ENCODE assay signal across 8 cellular contexts in the genomic region with DNA sequence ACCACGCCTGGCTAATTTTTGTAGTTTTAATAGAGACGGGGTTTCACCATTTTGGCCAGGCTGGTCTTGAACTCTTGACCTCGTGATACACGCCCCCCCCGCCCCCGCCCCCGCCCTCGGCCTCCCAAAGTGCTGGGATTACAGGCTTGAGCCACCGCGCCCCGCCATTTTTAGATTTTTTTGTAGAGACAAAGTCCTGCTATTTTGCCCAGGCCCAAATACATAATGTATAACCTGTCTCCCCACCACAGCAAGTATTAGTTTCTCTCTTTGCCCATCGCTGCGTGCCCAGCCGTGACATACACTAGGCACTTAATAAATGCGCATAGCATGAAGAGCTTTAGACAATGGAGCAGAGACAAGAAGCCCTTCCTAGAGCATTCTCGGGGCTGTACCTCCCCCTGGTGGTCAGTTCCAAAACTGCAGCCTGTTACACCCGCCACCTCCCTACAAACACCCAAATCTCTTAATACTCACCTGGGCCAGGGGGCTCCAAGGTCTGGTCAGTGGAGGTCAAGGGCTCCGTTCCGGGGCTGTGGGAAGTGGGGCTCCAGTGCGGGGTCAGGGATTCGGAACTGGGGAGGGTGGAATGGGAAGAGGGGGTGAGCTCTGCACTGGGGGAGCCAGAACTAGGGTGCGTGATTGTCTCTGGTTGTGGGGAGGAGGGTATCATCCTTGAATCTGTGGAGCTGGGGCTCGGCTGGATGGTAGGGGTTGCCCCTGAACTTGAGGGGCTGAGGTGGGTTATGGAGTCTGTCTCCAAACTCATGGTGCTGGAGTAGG. TPM values are rescaled to one million over a fixed set of nuclear protein-coding genes. Genes with fewer than 3 reads are reported as not detected.
DNase-seq lines count a peak whose midpoint lies in the region; ATAC-seq and TF ChIP-seq lines count a peak whose summit lies in the region.

No MANE protein-coding gene starts in this region.

- no peak overlapping the region for H3K4me3 Mint-ChIP-seq in dendritic cell treated with granulocyte-macrophage colony-stimulating factor and Interleukin-4, amounts not matched to agents 40 ng/mL and 50 ng/mL, for 4 days

- no peaks in the 10 kb centered on the region for H3K9me3 ChIP-seq in lower lobe of right lung

- peaks cover 1% of the 10 kb centered on the region for H3K36me3 ChIP-seq in lower lobe of right lung

- CTCF ChIA-PET in AG04449 (lab: Yijun Ruan, JAX) = interaction anchor here (0.5 to 10.8 kb wide), 53 partner anchors 7 to 297 kb away, joined by 3 to 217 read pairs (median 7); a partner anchor contains a TSS

- H3K36me3 Mint-ChIP-seq in dendritic cell treated with granulocyte-macrophage colony-stimulating factor and Interleukin-4, amounts not matched to agents 40 ng/mL and 50 ng/mL, for 4 days (ENCODE audit: low read depth) = no peaks in the 10 kb centered on the region

- intact Hi-C loops in dendritic cell treated with granulocyte-macrophage colony-stimulating factor and Interleukin-4, amounts not matched to agents 40 ng/mL and 50 ng/mL, for 4 days (cut with micrococcal nuclease) = loop anchor here (1.0 to 5.0 kb wide), 2 partner anchors 43 to 189 kb away; no protein-coding TSS in a partner anchor
- intact Hi-C loops in lower lobe of right lung (cut with DNase I) = loop anchor here (10.0 kb wide), 1 partner anchor 47 kb away; a partner anchor contains a TSS

- no peaks in the 10 kb centered on the region for H3K9me3 Mint-ChIP-seq in dendritic cell treated with granulocyte-macrophage colony-stimulating factor and Interleukin-4, amounts not matched to agents 40 ng/mL and 50 ng/mL, for 4 days

- POLR2A ChIA-PET in AG04449 (lab: Yijun Ruan, JAX) = interaction anchor here (0.5 to 1.3 kb wide), 5 partner anchors 30 to 196 kb away, joined by 3 to 4 read pairs (median 3); a partner anchor contains a TSS

- peaks cover 20% of the 10 kb centered on the region for H3K4me1 ChIP-seq in lower lobe of right lung

- H3K4me3 ChIP-seq in AG04449 (ENCODE audit: low read depth, low read length) = no peak overlapping the region
- no peak overlapping the region for H3K4me3 ChIP-seq in lower lobe of right lung

- peaks cover 47% of the 10 kb centered on the region for H3K27me3 Mint-ChIP-seq in dendritic cell treated with granulocyte-macrophage colony-stimulating factor and Interleukin-4, amounts not matched to agents 40 ng/mL and 50 ng/mL, for 4 days

- H3K27ac ChIP-seq in lower lobe of right lung = no peak overlapping the region

- DNase-seq in AG04449 (ENCODE audit: low read depth, low spot score) = no peak
- peak; percentile 76 for DNase-seq in GM19240 (ENCODE audit: insufficient read length, low spot score)
- peak; percentile 65 for DNase-seq in NCI-H345 (lab: John Stamatoyannopoulos, UW)
- DNase-seq in activated CD4-positive, alpha-beta T cell treated with anti-CD3 and anti-CD28 coated beads for 48 hours = peak; percentile 88
- DNase-seq in lower lobe of right lung = peak; percentile 69
- DNase-seq in stimulated activated CD8-positive, alpha-beta memory T cell treated with anti-CD3 and anti-CD28 coated beads, Interleukin-12 subunit alpha, Interleukin-12 subunit beta, amount 100 ng/mL, for 4 hours (ENCODE audit: low read depth) = peak; percentile 56

- peak; percentile 85 for TF ChIP-seq CTCF in AG04449 (IDR thresholded peaks at IDR 0.05; ENCODE audit: insufficient read depth, low read length, missing control alignments)
- TF ChIP-seq CTCF in lower lobe of right lung (IDR thresholded peaks at IDR 0.05) = peak; percentile 94

- peak overlapping the region; percentile 51 for H3K27ac Mint-ChIP-seq in dendritic cell treated with granulocyte-macrophage colony-stimulating factor and Interleukin-4, amounts not matched to agents 40 ng/mL and 50 ng/mL, for 4 days

- ATAC-seq in lower lobe of right lung (peak; percentile 52 to 63), GM19324 (IDR thresholded peaks at IDR 0.05; ENCODE audit: low FRiP score, unreplicated experiment) (no peak)

- H3K27me3 ChIP-seq in lower lobe of right lung (ENCODE audit: low read depth) = no peaks in the 10 kb centered on the region

- H3K4me1 Mint-ChIP-seq in dendritic cell treated with granulocyte-macrophage colony-stimulating factor and Interleukin-4, amounts not matched to agents 40 ng/mL and 50 ng/mL, for 4 days (ENCODE audit: low read depth) = peaks cover 35% of the 10 kb centered on the region

RNA-seq across cellular contexts. Expression of a gene that starts 22.5 kb away (rescaled TPM):
- total RNA-seq in lower lobe of right lung = 4.1 TPM

RNA-seq across cellular contexts. Expression of a gene that starts 25.5 kb away (rescaled TPM):
- total RNA-seq in lower lobe of right lung = 9.6 TPM

RNA-seq across cellular contexts. Expression of a gene that starts 29.6 kb away (rescaled TPM):
- 150 TPM for total RNA-seq in lower lobe of right lung

RNA-seq across cellular contexts. Expression of a gene that starts 47.9 kb away (rescaled TPM):
- 2.7 TPM for total RNA-seq in lower lobe of right lung

RNA-seq across cellular contexts. Expression of a gene that starts 58.8 kb away (rescaled TPM):
- total RNA-seq in lower lobe of right lung = 6.6 TPM
